8 cellular contexts compared by ENCODE assay signal in genomic region chr9:127937383-127938297, GRCh38. TPM values are rescaled to one million over a fixed set of nuclear protein-coding genes. Genes with fewer than 3 reads are reported as not detected.
DNase-seq lines count a peak whose midpoint lies in the region; ATAC-seq and TF ChIP-seq lines count a peak whose summit lies in the region.

DPM2 (minus strand) TSS chr9:127937854; CDS start chr9:127937820, 34 bp downstream.

- no peak for TF ChIP-seq CTCF in OCI-LY3 (IDR thresholded peaks at IDR 0.05; ENCODE audit: low read depth, low read length)

- H3K27me3 ChIP-seq in OCI-LY3 (ENCODE audit: low read depth, low read length) (no peaks in the 10 kb centered on the region), mononuclear cell (ENCODE audit: insufficient read depth, low read length) (no peaks in the 10 kb centered on the region)

- H3K36me3 ChIP-seq in OCI-LY3 (replicated peaks; ENCODE audit: low read depth, low read length) = peaks cover 8% of the 10 kb centered on the region

- peaks cover 20% of the 10 kb centered on the region for H3K79me2 ChIP-seq in OCI-LY3 (ENCODE audit: low read length)

- H3K27ac ChIP-seq in OCI-LY3 (ENCODE audit: low read length) = peak within 1 kb of the TSS; percentile 39
- H3K27ac ChIP-seq in epithelial cell of prostate = peak within 1 kb of the TSS; percentile 33

- H4K20me1 ChIP-seq in OCI-LY3 (ENCODE audit: insufficient read depth, low read length) = peaks cover 3% of the 10 kb centered on the region

- H3K9me3 ChIP-seq in OCI-LY3 (ENCODE audit: insufficient read depth, low read length) = no peaks in the 10 kb centered on the region
- no peaks in the 10 kb centered on the region for H3K9me3 ChIP-seq in mononuclear cell (ENCODE audit: low read depth, low read length)

- peak within 1 kb of the TSS; percentile 74 for H3K9ac ChIP-seq in OCI-LY3 (ENCODE audit: low read length)

- DNase-seq in COLO668 (lab: John Stamatoyannopoulos, UW; ENCODE audit: unreplicated experiment) = peak; percentile 89
- peak; percentile 48 for DNase-seq in HS-5 (ENCODE audit: low read depth)
- peak; percentile 78 for DNase-seq in activated T-cell treated with anti-CD3 and anti-CD28 coated beads for 1 hour (ENCODE audit: low read depth)
- no peak for DNase-seq in epithelial cell of prostate (ENCODE audit: low read depth, low spot score)
- DNase-seq in stimulated activated CD8-positive, alpha-beta memory T cell treated with anti-CD3 and anti-CD28 coated beads, Interleukin-2, amount 100 ng/mL, for 1 hour (ENCODE audit: low read depth in 2 of 2) = peak; percentile 53 to 69

- H3K4me3 ChIP-seq in OCI-LY3 (ENCODE audit: low read length) = peak within 1 kb of the TSS; percentile 90
- peak within 1 kb of the TSS; percentile 61 for H3K4me3 ChIP-seq in mononuclear cell (ENCODE audit: low read length)

- peaks cover 21% of the 10 kb centered on the region for H3K4me1 ChIP-seq in OCI-LY3 (ENCODE audit: low read length)
- H3K4me1 ChIP-seq in mononuclear cell (ENCODE audit: insufficient read depth, low read length) = peaks cover 30% of the 10 kb centered on the region

- H2AFZ ChIP-seq in OCI-LY3 (ENCODE audit: low read depth, low read length) = 0 out of 2 replicates have a peak within 1 kb of the TSS, but pooled peaks have one; percentile 65

- ATAC-seq in GM19467 (IDR thresholded peaks at IDR 0.05; ENCODE audit: unreplicated experiment) = peak; percentile 84

- peak within 1 kb of the TSS; percentile 93 for H3K4me2 ChIP-seq in OCI-LY3 (ENCODE audit: low read length)

RNA-seq across cellular contexts. Expression of gene DPM2, which starts in this region (rescaled TPM):
- total RNA-seq in mononuclear cell = 12.7 TPM
